1 cellular context compared by ENCODE assay signal in the genomic region with DNA sequence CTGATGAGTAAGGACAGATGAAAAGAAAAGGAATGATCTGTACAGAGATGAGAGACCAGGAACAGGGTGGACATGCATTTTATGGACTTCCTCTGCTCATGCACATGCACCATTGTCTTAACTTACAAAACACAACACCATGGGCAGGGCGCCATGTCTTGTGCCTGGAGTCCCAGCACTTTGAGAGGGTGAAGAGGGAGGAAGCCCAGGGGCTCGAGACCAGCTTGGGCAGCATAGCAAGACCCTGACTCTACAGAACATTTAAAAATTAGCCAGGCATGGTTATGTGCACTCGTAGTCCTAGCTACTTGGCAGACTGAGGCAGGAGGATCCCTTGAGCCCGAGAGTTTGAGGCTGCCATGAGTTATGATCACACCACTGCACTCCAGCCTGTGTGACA.
TF ChIP-seq lines count a peak whose summit lies in the region.

No MANE protein-coding gene starts in this region.

TF ChIP-seq in WTC11, 78 proteins besides CTCF, POLR2A, EP300 and RAD21 (continued from another document):
- no peak for TF ChIP-seq ATF2 (CRISPR knock-in tag; IDR thresholded peaks at IDR 0.05; ENCODE audit: borderline replicate concordance, low read depth)
